Comparison of ENCODE assay signal across 1 cellular context in the genomic region with DNA sequence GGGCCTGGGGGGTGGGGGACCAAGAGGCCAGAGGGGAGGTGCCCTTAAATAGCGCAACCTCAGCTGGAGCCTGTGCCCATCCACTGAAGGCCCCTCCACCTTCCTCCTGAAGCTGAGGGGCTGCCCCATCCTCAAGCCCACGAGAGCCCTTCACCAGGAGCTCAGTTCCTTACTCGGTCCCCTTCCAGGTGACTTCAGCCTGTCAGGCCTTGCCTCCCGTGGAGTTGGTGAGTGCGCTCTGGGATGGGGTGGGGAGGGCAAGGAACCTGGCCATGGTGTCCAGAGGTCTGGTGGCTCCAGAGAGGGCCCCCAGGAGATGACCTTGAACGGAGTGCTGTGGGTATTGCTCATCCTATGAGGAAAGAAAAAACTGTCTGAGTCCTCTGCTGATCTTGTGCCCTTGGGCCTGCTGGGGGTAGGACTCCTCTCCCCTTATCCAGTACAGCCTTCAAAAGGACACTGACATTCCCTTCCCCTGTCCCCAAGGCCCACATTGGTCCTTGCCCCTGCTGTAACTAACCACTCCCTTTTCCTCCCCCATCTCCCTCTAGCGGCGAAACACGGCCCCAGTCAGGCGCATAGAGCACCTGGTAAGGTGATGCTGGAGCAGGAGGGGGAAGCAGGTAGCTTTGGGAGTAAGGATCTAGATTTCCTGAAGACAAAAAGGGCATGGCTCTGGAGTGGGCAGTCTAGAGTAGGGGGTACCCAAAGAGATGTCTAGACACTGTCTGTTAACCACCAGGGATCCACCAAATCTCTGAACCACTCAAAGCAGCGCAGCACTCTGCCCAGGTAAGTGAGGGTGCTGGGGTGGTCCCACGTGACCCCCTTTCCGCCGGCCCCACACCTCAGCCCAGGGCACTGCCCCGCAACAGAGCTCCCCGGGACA.
A peak's percentile ranks its signal among the peaks of the same experiment; 100 is the strongest.
TF ChIP-seq lines count a peak whose summit lies in the region.

No MANE protein-coding gene starts in this region.

TF ChIP-seq in HEK293, 187 proteins besides CTCF, POLR2A, EP300 and RAD21 (continued from another document):
- TF ChIP-seq WT1 (tag by site-specific recombination; IDR thresholded peaks at IDR 0.05), result no peak
- TF ChIP-seq, protein P1, sequence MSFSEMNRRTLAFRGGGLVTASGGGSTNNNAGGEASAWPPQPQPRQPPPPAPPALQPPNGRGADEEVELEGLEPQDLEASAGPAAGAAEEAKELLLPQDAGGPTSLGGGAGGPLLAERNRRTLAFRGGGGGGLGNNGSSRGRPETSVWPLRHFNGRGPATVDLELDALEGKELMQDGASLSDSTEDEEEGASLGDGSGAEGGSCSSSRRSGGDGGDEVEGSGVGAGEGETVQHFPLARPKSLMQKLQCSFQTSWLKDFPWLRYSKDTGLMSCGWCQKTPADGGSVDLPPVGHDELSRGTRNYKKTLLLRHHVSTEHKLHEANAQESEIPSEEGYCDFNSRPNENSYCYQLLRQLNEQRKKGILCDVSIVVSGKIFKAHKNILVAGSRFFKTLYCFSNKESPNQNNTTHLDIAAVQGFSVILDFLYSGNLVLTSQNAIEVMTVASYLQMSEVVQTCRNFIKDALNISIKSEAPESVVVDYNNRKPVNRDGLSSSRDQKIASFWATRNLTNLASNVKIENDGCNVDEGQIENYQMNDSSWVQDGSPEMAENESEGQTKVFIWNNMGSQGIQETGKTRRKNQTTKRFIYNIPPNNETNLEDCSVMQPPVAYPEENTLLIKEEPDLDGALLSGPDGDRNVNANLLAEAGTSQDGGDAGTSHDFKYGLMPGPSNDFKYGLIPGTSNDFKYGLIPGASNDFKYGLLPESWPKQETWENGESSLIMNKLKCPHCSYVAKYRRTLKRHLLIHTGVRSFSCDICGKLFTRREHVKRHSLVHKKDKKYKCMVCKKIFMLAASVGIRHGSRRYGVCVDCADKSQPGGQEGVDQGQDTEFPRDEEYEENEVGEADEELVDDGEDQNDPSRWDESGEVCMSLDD (tag by site-specific recombination; IDR thresholded peaks at IDR 0.05), result peak; percentile 8; the same call in 1 of the 2 replicates
- TF ChIP-seq ZNF600 (tag by site-specific recombination; IDR thresholded peaks at IDR 0.05), result no peak
- no peak for TF ChIP-seq ZNF664 (tag by site-specific recombination; IDR thresholded peaks at IDR 0.05)
